In the genomic region with DNA sequence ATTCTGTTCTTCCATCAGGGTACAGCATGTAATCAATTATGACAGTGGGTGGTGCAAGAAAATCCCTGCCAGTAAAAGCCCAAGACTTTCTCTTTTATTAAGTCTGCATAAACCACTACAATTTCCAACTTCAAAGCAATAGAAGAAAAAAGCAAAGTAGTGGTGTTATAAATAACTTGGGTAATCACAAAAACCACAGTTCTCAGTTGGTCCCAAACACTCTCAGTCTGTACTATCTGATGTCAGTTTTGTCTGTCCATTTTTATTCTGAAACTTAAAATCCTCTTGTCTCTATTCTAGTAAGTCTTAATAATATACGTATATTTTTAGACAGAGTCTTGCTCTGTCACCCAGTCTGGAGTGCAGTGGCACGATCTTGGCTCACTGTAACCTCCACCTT, we compare ENCODE assay signal across 20 cellular contexts.
"Had no signal": no experiment of that assay in that cellular context is flagged by ENCODE, and none has a peak within 500 bp of the region (broad histone marks: within the 10 kb centered on the region; RNA-seq: fewer than 3 reads in every experiment).

No MANE protein-coding gene starts in this region.

- H3K27me3 Mint-ChIP-seq: naive thymus-derived CD8-positive, alpha-beta T cell; stimulated activated memory B cell treated with anti-CD40 and anti-IgM and Interleukin-4, amounts not matched to agents 10 μg/mL and 1 μg/mL and 100 μg/mL, for 72 hours; stimulated activated naive CD8-positive, alpha-beta T cell treated with anti-CD3 and anti-CD28 coated beads, Interleukin-15, Interleukin-2, amounts not matched to agents 100 ng/mL and 50 ng/mL, for 24 hours had no signal

- H3K4me1 ChIP-seq: colonic mucosa had no signal

- DNase-seq: colonic mucosa; dermis blood vessel endothelial cell; endodermal cell; erythroblast; foreskin keratinocyte; heart left ventricle; hippocampal formation; mammary epithelial cell; mucosa of descending colon; naive thymus-derived CD8-positive, alpha-beta T cell; psoas muscle; spleen; stimulated activated CD4-positive, alpha-beta T cell treated with anti-CD3 and anti-CD28 coated beads, Interleukin-15, amount 100 ng/mL, for 24 hours; stimulated activated CD4-positive, alpha-beta T cell treated with anti-CD3 and anti-CD28 coated beads, Interleukin-1b, Interleukin-23, amount 100 ng/mL, for 48 hours; stimulated activated CD4-positive, alpha-beta T cell treated with anti-CD3 and anti-CD28 coated beads, Interleukin-4, amount 100 ng/mL, for 24 hours had no signal

- H3K9me3 Mint-ChIP-seq: endodermal cell; naive thymus-derived CD8-positive, alpha-beta T cell; stimulated activated memory B cell treated with anti-CD40 and anti-IgM and Interleukin-4, amounts not matched to agents 10 μg/mL and 1 μg/mL and 100 μg/mL, for 72 hours; stimulated activated naive CD8-positive, alpha-beta T cell treated with anti-CD3 and anti-CD28 coated beads, Interleukin-15, Interleukin-2, amounts not matched to agents 100 ng/mL and 50 ng/mL, for 24 hours had no signal

- H3K27me3 ChIP-seq: colonic mucosa, foreskin keratinocyte, heart left ventricle, neutrophil, spleen, tibial artery had no signal

- ATAC-seq: foreskin keratinocyte; heart left ventricle; mucosa of descending colon; naive thymus-derived CD8-positive, alpha-beta T cell; psoas muscle; sciatic nerve; stimulated activated memory B cell treated with anti-CD40 and anti-IgM and Interleukin-4, amounts not matched to agents 10 μg/mL and 1 μg/mL and 100 μg/mL, for 72 hours had no signal

- H3K27ac Mint-ChIP-seq: endodermal cell; stimulated activated memory B cell treated with anti-CD40 and anti-IgM and Interleukin-4, amounts not matched to agents 10 μg/mL and 1 μg/mL and 100 μg/mL, for 72 hours; stimulated activated naive CD8-positive, alpha-beta T cell treated with anti-CD3 and anti-CD28 coated beads, Interleukin-15, Interleukin-2, amounts not matched to agents 100 ng/mL and 50 ng/mL, for 24 hours had no signal

- H3K4me3 Mint-ChIP-seq: endodermal cell; naive thymus-derived CD8-positive, alpha-beta T cell; stimulated activated memory B cell treated with anti-CD40 and anti-IgM and Interleukin-4, amounts not matched to agents 10 μg/mL and 1 μg/mL and 100 μg/mL, for 72 hours; stimulated activated naive CD8-positive, alpha-beta T cell treated with anti-CD3 and anti-CD28 coated beads, Interleukin-15, Interleukin-2, amounts not matched to agents 100 ng/mL and 50 ng/mL, for 24 hours had no signal

- H3K4me3 ChIP-seq: colonic mucosa, heart left ventricle, mucosa of descending colon, psoas muscle, spleen, tibial artery had no signal

- H3K9me3 ChIP-seq: colonic mucosa, heart left ventricle, mucosa of descending colon, neutrophil, psoas muscle, spleen, tibial artery had no signal

- H3K4me1 Mint-ChIP-seq: naive thymus-derived CD8-positive, alpha-beta T cell; stimulated activated memory B cell treated with anti-CD40 and anti-IgM and Interleukin-4, amounts not matched to agents 10 μg/mL and 1 μg/mL and 100 μg/mL, for 72 hours had no signal

- H3K36me3 ChIP-seq: colonic mucosa, tibial artery had no signal

- H3K27ac ChIP-seq: colonic mucosa, foreskin keratinocyte, heart left ventricle, neutrophil, psoas muscle, spleen, tibial artery had no signal
